25 cellular contexts compared by ENCODE assay signal in the genomic region with DNA sequence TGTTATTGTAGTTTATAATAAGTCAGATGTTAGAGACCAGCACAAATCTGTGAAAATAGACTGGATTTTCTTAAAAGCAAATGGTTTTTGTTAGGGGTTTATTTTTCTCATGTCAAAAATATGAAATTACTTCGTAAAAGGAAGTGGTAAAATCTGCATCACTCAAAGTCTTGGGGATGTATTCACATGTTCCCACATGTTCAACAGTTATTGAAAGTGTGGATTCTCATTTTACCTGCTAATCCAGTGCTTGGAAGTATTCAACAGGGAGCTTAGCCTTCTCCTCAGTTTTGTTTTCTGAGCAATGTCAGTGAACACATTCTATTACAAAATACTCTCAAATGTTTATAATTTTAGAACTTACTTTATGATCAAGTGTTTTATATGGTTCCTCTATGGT.
"Had no signal": no experiment of that assay in that cellular context is flagged by ENCODE, and none has a peak within 500 bp of the region (broad histone marks: within the 10 kb centered on the region; RNA-seq: fewer than 3 reads in every experiment).

No MANE protein-coding gene starts in this region.

- H3K4me3 ChIP-seq: esophagus muscularis mucosa had no signal

- H3K4me1 ChIP-seq: esophagus muscularis mucosa had no signal

- DNase-seq: activated CD4-positive, alpha-beta memory T cell treated with anti-CD3 and anti-CD28 coated beads for 36 hours; activated CD4-positive, alpha-beta T cell treated with anti-CD3 and anti-CD28 coated beads for 36 hours; activated CD4-positive, alpha-beta T cell treated with anti-CD3 and anti-CD28 coated beads, Interleukin-2, amount 10 ng/mL, durations not matched to agents 24 days and 14 days; activated CD4-positive, CD25-positive, alpha-beta regulatory T cell; activated CD4-positive, CD25-positive, alpha-beta regulatory T cell treated with anti-CD3 and anti-CD28 coated beads, Interleukin-2, amount 50 U/mL, for 72 hours; activated CD8-positive, alpha-beta memory T cell treated with anti-CD3 and anti-CD28 coated beads, Interleukin-2, amount 50 U/mL, for 48 hours; activated gamma-delta T cell; activated naive CD4-positive, alpha-beta T cell; activated naive CD4-positive, alpha-beta T cell treated with anti-CD3 and anti-CD28 coated beads, Interleukin-2, amount 50 U/mL, for 16 hours; activated T-cell treated with anti-CD3 and anti-CD28 coated beads for 4 hours; activated T-cell treated with anti-CD3 and anti-CD28 coated beads, Interleukin-2, amount 50 U/mL, for 24 hours; activated T-cell treated with anti-CD3 and anti-CD28 coated beads, Interleukin-2, amount 50 U/mL, for 72 hours; amniotic stem cell; anterior cingulate cortex; brain microvascular endothelial cell; caudate nucleus; cortex of kidney; dermis blood vessel endothelial cell; effector CD4-positive, alpha-beta T cell; effector memory CD8-positive, alpha-beta T cell; head of caudate nucleus; hippocampal formation; T-helper 1 cell; T-helper 17 cell had no signal

- H3K27ac ChIP-seq: brain microvascular endothelial cell, esophagus muscularis mucosa had no signal

- H3K27me3 ChIP-seq: brain microvascular endothelial cell, esophagus muscularis mucosa had no signal

- H3K36me3 ChIP-seq: brain microvascular endothelial cell, esophagus muscularis mucosa had no signal

- ATAC-seq: activated CD4-positive, alpha-beta T cell treated with anti-CD3 and anti-CD28 coated beads for 36 hours; activated T-cell treated with anti-CD3 and anti-CD28 coated beads, Interleukin-2, amount 50 U/mL, for 72 hours; effector memory CD8-positive, alpha-beta T cell; T-helper 17 cell had no signal

- H3K9me3 ChIP-seq: esophagus muscularis mucosa had no signal
